ENCODE assay signal across 9 cellular contexts in the genomic region with DNA sequence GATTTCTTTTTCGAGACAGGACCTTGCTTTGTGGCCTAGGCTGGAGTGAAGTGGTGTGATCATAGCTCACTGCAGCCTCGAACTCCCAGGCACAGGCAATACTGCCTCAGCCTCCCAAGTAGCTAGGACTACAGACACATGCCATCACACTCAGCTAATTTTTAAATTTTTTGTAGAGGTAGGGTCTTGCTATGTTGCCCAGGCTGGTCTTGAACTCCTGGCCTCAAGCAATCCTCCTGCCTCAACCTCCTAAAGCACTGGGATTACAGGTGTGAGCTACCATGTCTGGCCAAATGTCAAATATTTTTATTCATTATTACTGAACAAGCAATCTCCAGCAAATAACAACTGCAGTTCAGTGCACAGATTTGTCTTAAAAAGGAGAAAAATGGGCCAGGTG.
ATAC-seq and TF ChIP-seq lines count a peak whose summit lies in the region.
"Had no signal": no experiment of that assay in that cellular context is flagged by ENCODE, and none has a peak within 500 bp of the region (broad histone marks: within the 10 kb centered on the region; RNA-seq: fewer than 3 reads in every experiment).

No MANE protein-coding gene starts in this region.

- TF ChIP-seq CTCF in 22Rv1 (IDR thresholded peaks at IDR 0.05) (no peak), gastroesophageal sphincter (IDR thresholded peaks at IDR 0.05) (no peak)

- no peak overlapping the region for H3K4me3 ChIP-seq in gastroesophageal sphincter
- H3K4me3 ChIP-seq: BLaER1 had no signal

- no peaks in the 10 kb centered on the region for H3K36me3 ChIP-seq in gastroesophageal sphincter
- H3K36me3 ChIP-seq: BLaER1 had no signal

- no peak for ATAC-seq in gastroesophageal sphincter
- no peak for ATAC-seq in GM19397 (IDR thresholded peaks at IDR 0.05; ENCODE audit: unreplicated experiment)
- no peak for ATAC-seq in HG02588 (IDR thresholded peaks at IDR 0.05; ENCODE audit: unreplicated experiment)
- ATAC-seq: CD8-positive, alpha-beta T cell had no signal

- no peak for TF ChIP-seq EP300 in gastroesophageal sphincter (IDR thresholded peaks at IDR 0.05)

- peaks cover 0 to 11% (median 0%) of the 10 kb centered on the region in 3 donors for H3K4me1 ChIP-seq in gastroesophageal sphincter

- no peak for TF ChIP-seq POLR2A in gastroesophageal sphincter (IDR thresholded peaks at IDR 0.05)

- H3K9me3 ChIP-seq in gastroesophageal sphincter = no peaks in the 10 kb centered on the region
- H3K9me3 ChIP-seq: BLaER1 had no signal

- H3K27me3 ChIP-seq in layer of hippocampus (ENCODE audit: control insufficient read depth, insufficient read depth, low read length) (no peaks in the 10 kb centered on the region), gastroesophageal sphincter (no peaks in the 10 kb centered on the region)
- H3K27me3 ChIP-seq: BLaER1 had no signal

- WGBS in gastroesophageal sphincter (ENCODE audit: low coverage in 1 of 2), 2 donors = 100% methylated on average over 1 to 2 of the region's 2 CpGs

- H3K27ac ChIP-seq in 22Rv1 (peak overlapping the region; percentile 39), angular gyrus (ENCODE audit: low read depth, low read length) (peak overlapping the region; percentile 91), layer of hippocampus (ENCODE audit: low read depth, low read length) (peak overlapping the region; percentile 93), temporal lobe (ENCODE audit: low read depth, low read length) (peak overlapping the region; percentile 99), gastroesophageal sphincter (no peak overlapping the region)

Comparison
In these comparisons a context has a peak if more than half of its experiments do, and no peak if none do; other contexts are left out.
1. H3K27ac ChIP-seq: peak in 22Rv1 (single experiment), angular gyrus (single experiment), layer of hippocampus (single experiment) and temporal lobe (single experiment); none in gastroesophageal sphincter (0 of 4).